1 cellular context compared by ENCODE assay signal in genomic region chr14:53946404-53947400, GRCh38.
TF ChIP-seq lines count a peak whose summit lies in the region.

No MANE protein-coding gene starts in this region.

TF ChIP-seq in GM12878, 131 proteins besides CTCF, POLR2A, EP300 and RAD21 (continued from another document):
- no peak for TF ChIP-seq SKIL (IDR thresholded peaks at IDR 0.05; ENCODE audit: low read depth, poor library complexity, severe bottlenecking)
